In genomic region chr17:16443390-16444257, GRCh38 we compare ENCODE assay signal across 8 cellular contexts. TPM values are rescaled to one million over a fixed set of nuclear protein-coding genes. Genes with fewer than 3 reads are reported as not detected.
A peak's percentile ranks its signal among the peaks of the same experiment; 100 is the strongest.
DNase-seq lines count a peak whose midpoint lies in the region; ATAC-seq and TF ChIP-seq lines count a peak whose summit lies in the region.

No MANE protein-coding gene starts in this region.

- H3K27ac Mint-ChIP-seq in activated CD4-positive, alpha-beta T cell treated with anti-CD3 and anti-CD28 coated beads, Interleukin-2, amount 10 ng/mL, durations not matched to agents 24 days and 14 days = peak overlapping the region; percentile 87
- H3K27ac Mint-ChIP-seq in activated naive CD8-positive, alpha-beta T cell treated with anti-CD3 and anti-CD28 coated beads, Interleukin-2, amount 10 ng/mL, durations not matched to agents 7 days and 5 days = peak overlapping the region; percentile 82

- no peaks in the 10 kb centered on the region for H3K27me3 Mint-ChIP-seq in activated CD4-positive, alpha-beta T cell treated with anti-CD3 and anti-CD28 coated beads, Interleukin-2, amount 10 ng/mL, durations not matched to agents 24 days and 14 days
- H3K27me3 Mint-ChIP-seq in activated naive CD8-positive, alpha-beta T cell treated with anti-CD3 and anti-CD28 coated beads, Interleukin-2, amount 10 ng/mL, durations not matched to agents 7 days and 5 days = no peaks in the 10 kb centered on the region

- no peaks in the 10 kb centered on the region for H3K9me3 ChIP-seq in HUES64 (ENCODE audit: insufficient read depth, low read depth, low read length)

- H3K9ac ChIP-seq in HUES64 (ENCODE audit: low read depth, low read length) = peak overlapping the region; percentile 98; the same call in 1 of the 2 replicates

- POLR2A ChIA-PET in activated naive CD8-positive, alpha-beta T cell treated with anti-CD3 and anti-CD28 coated beads, Interleukin-2, amount 10 ng/mL, durations not matched to agents 7 days and 5 days (lab: Charles Lee) = interaction anchor here (1.1 kb wide), 2 partner anchors 28 to 92 kb away, joined by 3 to 4 read pairs; partner anchors contain the start of gene TRPV2

- 88% methylated on average over 28 of the region's 28 CpGs for WGBS in HUES64

- H3K4me1 ChIP-seq in HUES64 (ENCODE audit: insufficient read depth, low read length) = peaks cover 15% of the 10 kb centered on the region

- intact Hi-C loops in activated CD4-positive, alpha-beta T cell treated with anti-CD3 and anti-CD28 coated beads, Interleukin-2, amount 10 ng/mL, durations not matched to agents 24 days and 14 days (cut with micrococcal nuclease) = no loop called here
- intact Hi-C loops in posterior vena cava (cut with DNase I) = no loop called here

- in situ Hi-C loops in brain microvascular endothelial cell (cut with HindIII; ENCODE audit: low pct_ligation_motif_present, low sequenced_read_pairs) = no loop called here

- H3K27ac ChIP-seq in HUES64 (ENCODE audit: low read depth, low read length) (peak overlapping the region; percentile 90), brain microvascular endothelial cell (no peak overlapping the region)

- H3K9me3 Mint-ChIP-seq in activated CD4-positive, alpha-beta T cell treated with anti-CD3 and anti-CD28 coated beads, Interleukin-2, amount 10 ng/mL, durations not matched to agents 24 days and 14 days = peaks cover 2% of the 10 kb centered on the region
- no peaks in the 10 kb centered on the region for H3K9me3 Mint-ChIP-seq in activated naive CD8-positive, alpha-beta T cell treated with anti-CD3 and anti-CD28 coated beads, Interleukin-2, amount 10 ng/mL, durations not matched to agents 7 days and 5 days

- TF ChIP-seq CTCF in brain microvascular endothelial cell (IDR thresholded peaks at IDR 0.05; ENCODE audit: low read depth, low read length, missing control alignments) = no peak

- no peak for DNase-seq in activated CD4-positive, alpha-beta T cell treated with anti-CD3 and anti-CD28 coated beads, Interleukin-2, amount 10 ng/mL, durations not matched to agents 24 days and 14 days
- no peak for DNase-seq in activated CD4-positive, alpha-beta T cell treated with anti-CD3 and anti-CD28 coated beads for 4 hours
- no peak for DNase-seq in activated naive CD8-positive, alpha-beta T cell treated with anti-CD3 and anti-CD28 coated beads, Interleukin-2, amount 10 ng/mL, durations not matched to agents 7 days and 5 days
- DNase-seq in stimulated activated CD4-positive, alpha-beta T cell treated with anti-CD3 and anti-CD28 coated beads, Interleukin-1b, Interleukin-23, amount 100 ng/mL, for 48 hours = peak; percentile 26
- DNase-seq in posterior vena cava (ENCODE audit: low spot score) = no peak
- DNase-seq in AG08396 (ENCODE audit: low spot score) = no peak
- DNase-seq in brain microvascular endothelial cell = no peak

- H3K4me3 ChIP-seq in HUES64 (ENCODE audit: low read length) = no peak overlapping the region
- no peak overlapping the region for H3K4me3 ChIP-seq in brain microvascular endothelial cell (ENCODE audit: low read depth, low read length)

- H3K4me1 Mint-ChIP-seq in activated CD4-positive, alpha-beta T cell treated with anti-CD3 and anti-CD28 coated beads, Interleukin-2, amount 10 ng/mL, durations not matched to agents 24 days and 14 days = peaks cover 43% of the 10 kb centered on the region
- H3K4me1 Mint-ChIP-seq in activated naive CD8-positive, alpha-beta T cell treated with anti-CD3 and anti-CD28 coated beads, Interleukin-2, amount 10 ng/mL, durations not matched to agents 7 days and 5 days = peaks cover 38% of the 10 kb centered on the region

- H3K36me3 ChIP-seq in HUES64 (ENCODE audit: insufficient read depth, low read length) = peaks cover 75% of the 10 kb centered on the region
- peaks cover 74% of the 10 kb centered on the region for H3K36me3 ChIP-seq in brain microvascular endothelial cell (replicated peaks)

- ATAC-seq in activated naive CD8-positive, alpha-beta T cell treated with anti-CD3 and anti-CD28 coated beads, Interleukin-2, amount 10 ng/mL, durations not matched to agents 7 days and 5 days (ENCODE audit: low read depth) = no peak

- H3K27me3 ChIP-seq in HUES64 (ENCODE audit: insufficient read depth, low read length) (no peaks in the 10 kb centered on the region), brain microvascular endothelial cell (replicated peaks) (no peaks in the 10 kb centered on the region)

- H3K36me3 Mint-ChIP-seq in activated CD4-positive, alpha-beta T cell treated with anti-CD3 and anti-CD28 coated beads, Interleukin-2, amount 10 ng/mL, durations not matched to agents 24 days and 14 days (ENCODE audit: low read depth) = peaks cover 73% of the 10 kb centered on the region
- peaks cover 36% of the 10 kb centered on the region for H3K36me3 Mint-ChIP-seq in activated naive CD8-positive, alpha-beta T cell treated with anti-CD3 and anti-CD28 coated beads, Interleukin-2, amount 10 ng/mL, durations not matched to agents 7 days and 5 days

- H3K4me3 Mint-ChIP-seq in activated CD4-positive, alpha-beta T cell treated with anti-CD3 and anti-CD28 coated beads, Interleukin-2, amount 10 ng/mL, durations not matched to agents 24 days and 14 days = no peak overlapping the region
- no peak overlapping the region for H3K4me3 Mint-ChIP-seq in activated naive CD8-positive, alpha-beta T cell treated with anti-CD3 and anti-CD28 coated beads, Interleukin-2, amount 10 ng/mL, durations not matched to agents 7 days and 5 days

RNA-seq across cellular contexts. Expression of gene TRPV2, which starts 28.3 kb away (rescaled TPM):
- total RNA-seq in activated CD4-positive, alpha-beta T cell treated with anti-CD3 and anti-CD28 coated beads, Interleukin-2, amount 10 ng/mL, durations not matched to agents 24 days and 14 days = 29.6 and 38.7 TPM in 2 replicates
- 1.2 TPM for polyA plus RNA-seq in HUES64 (2013, experiment 1 of 2)
- polyA plus RNA-seq in HUES64 (2013, experiment 2 of 2) = 2.0 TPM
- 100 to 1,000 TPM in 1 of 2 experiments, 10 to 100 TPM in 1; 97.0 to 107 TPM for total RNA-seq in activated naive CD8-positive, alpha-beta T cell treated with anti-CD3 and anti-CD28 coated beads, Interleukin-2, amount 10 ng/mL, durations not matched to agents 7 days and 5 days
- total RNA-seq in posterior vena cava = 10 to 100 TPM; 35.7 to 40.8 TPM

RNA-seq across cellular contexts. Expression of gene LRRC75A, which starts 48.4 kb away (rescaled TPM):
- total RNA-seq in activated CD4-positive, alpha-beta T cell treated with anti-CD3 and anti-CD28 coated beads, Interleukin-2, amount 10 ng/mL, durations not matched to agents 24 days and 14 days = 1.3 and 1.5 TPM in 2 replicates
- 3.3 TPM for polyA plus RNA-seq in HUES64 (2013, experiment 1 of 2)
- polyA plus RNA-seq in HUES64 (2013, experiment 2 of 2) = 5.5 TPM
- total RNA-seq in activated naive CD8-positive, alpha-beta T cell treated with anti-CD3 and anti-CD28 coated beads, Interleukin-2, amount 10 ng/mL, durations not matched to agents 7 days and 5 days = 1 to 10 TPM; 5.5 to 6.2 TPM
- total RNA-seq in posterior vena cava = 1 to 10 TPM; 2.3 to 3.0 TPM
